In the genomic region with DNA sequence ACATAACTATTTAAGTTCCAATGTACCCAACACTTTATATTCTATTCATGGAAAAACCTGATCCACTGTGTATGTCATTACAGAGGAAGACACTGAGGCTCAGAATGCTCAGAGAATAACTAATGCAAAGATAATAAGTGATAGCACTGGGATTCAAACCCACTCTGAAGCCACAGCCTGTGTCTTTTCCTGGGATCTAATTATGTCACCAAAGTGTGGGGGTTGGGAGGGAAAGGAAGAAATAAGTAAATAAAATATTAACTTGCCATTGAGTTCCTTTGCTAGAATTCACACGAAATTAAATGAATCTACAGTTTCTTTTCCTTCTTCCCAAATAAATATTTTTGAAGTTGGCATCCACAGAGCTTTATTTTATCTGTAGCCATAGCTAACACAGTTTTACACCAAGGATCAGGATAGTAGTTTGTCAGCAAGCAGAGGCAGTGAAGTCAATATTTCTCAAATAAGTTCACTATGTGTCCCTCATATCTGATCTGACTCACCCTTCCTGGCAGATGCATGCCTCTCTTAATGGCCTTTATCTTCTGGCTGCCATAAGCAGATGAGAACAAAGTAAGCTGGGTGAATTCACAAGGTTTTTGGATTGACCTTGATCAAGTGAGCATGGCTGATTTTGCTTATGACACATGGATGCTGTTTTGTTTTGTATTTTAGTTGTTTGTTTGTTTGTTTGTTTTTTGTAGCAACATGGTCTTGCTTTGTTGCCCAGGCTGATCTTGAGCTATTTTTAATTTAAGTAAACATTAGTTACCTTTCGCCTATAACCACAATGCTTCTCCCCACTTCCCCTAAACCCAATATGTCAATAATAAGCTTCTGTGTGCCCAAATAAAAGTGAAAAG, we compare ENCODE assay signal across 8 cellular contexts. TPM values are rescaled to one million over a fixed set of nuclear protein-coding genes. Genes with fewer than 3 reads are reported as not detected.
DNase-seq lines count a peak whose midpoint lies in the region; ATAC-seq and TF ChIP-seq lines count a peak whose summit lies in the region.

No MANE protein-coding gene starts in this region.

- peak; percentile 65 for ATAC-seq in GM18868 (IDR thresholded peaks at IDR 0.05; ENCODE audit: unreplicated experiment)
- peak; percentile 41 for ATAC-seq in HG02938 (IDR thresholded peaks at IDR 0.05; ENCODE audit: unreplicated experiment)

- CTCF ChIA-PET in HEK293T (lab: Yijun Ruan, JAX) = interaction anchor here (0.6 kb wide), 1 partner anchor 224 kb away, joined by 3 read pairs; no protein-coding TSS in a partner anchor

- DNase-seq in RKO (ENCODE audit: low spot score) (peak; percentile 49), WERI-Rb-1 (no peak), H7 (no peak), inferior parietal cortex (ENCODE audit: extremely low spot score) (no peak), HEK293T (ENCODE audit: extremely low spot score) (no peak)

- POLR2A ChIA-PET in HEK293T (lab: Yijun Ruan, JAX) = no interaction called here

- H3K4me1 ChIP-seq in mucosa of rectum (ENCODE audit: control insufficient read depth in 2 of 2, insufficient read depth in 2 of 2, low read length in 2 of 2) = peaks cover 4 to 42% of the 10 kb centered on the region in 2 donors

- H3K9me3 ChIP-seq in mucosa of rectum (ENCODE audit: control insufficient read depth in 2 of 2, low read length in 2 of 2) (no peaks in the 10 kb centered on the region), WERI-Rb-1 (ENCODE audit: severe bottlenecking) (peaks cover 6% of the 10 kb centered on the region)

- H3K27me3 ChIP-seq in mucosa of rectum (ENCODE audit: control insufficient read depth in 2 of 2, insufficient read depth in 2 of 2, low read length in 2 of 2) (no peaks in the 10 kb centered on the region), WERI-Rb-1 (ENCODE audit: insufficient read depth, low read depth, severe bottlenecking) (no peaks in the 10 kb centered on the region), H7 (ENCODE audit: control insufficient read depth, insufficient read depth, low read length) (peaks cover under 1% of the 10 kb centered on the region; the same call in 1 of the 2 replicates)

- TF ChIP-seq CTCF in WERI-Rb-1 (IDR thresholded peaks at IDR 0.05; ENCODE audit: low read depth, low read length) = no peak

- H3K9ac ChIP-seq in mucosa of rectum (ENCODE audit: low read depth in 1 of 2, low read length in 2 of 2) = no peak overlapping the region

- H3K27ac ChIP-seq in mucosa of rectum (ENCODE audit: low read depth in 2 of 2, low read length in 2 of 2) = peak overlapping the region; percentile 38 to 59
- H3K27ac ChIP-seq in WERI-Rb-1 = no peak overlapping the region

- H3K36me3 ChIP-seq in mucosa of rectum (ENCODE audit: control insufficient read depth in 2 of 2, insufficient read depth in 2 of 2, low read length in 2 of 2) (no peaks in the 10 kb centered on the region), WERI-Rb-1 (no peaks in the 10 kb centered on the region; the same call in 1 of the 2 replicates), H7 (replicated peaks; ENCODE audit: control insufficient read depth, insufficient read depth, low read length) (no peaks in the 10 kb centered on the region)

- H3K4me3 ChIP-seq in mucosa of rectum (ENCODE audit: low read length in 2 of 2) (no peak overlapping the region), WERI-Rb-1 (ENCODE audit: low read depth, low read length) (no peak overlapping the region), H7 (ENCODE audit: insufficient read depth, low read depth, low read length) (no peak overlapping the region)

TF ChIP-seq in HEK293T, 16 proteins besides CTCF, POLR2A, EP300 and RAD21:
- TF ChIP-seq NFRKB (IDR thresholded peaks at IDR 0.05) = no peak
- TF ChIP-seq ELF4 (IDR thresholded peaks at IDR 0.05) = no peak
- TF ChIP-seq FOXA1 (IDR thresholded peaks at IDR 0.05) = no peak
- no peak for TF ChIP-seq SP1 (IDR thresholded peaks at IDR 0.05)
- no peak for TF ChIP-seq LEF1 (IDR thresholded peaks at IDR 0.05; ENCODE audit: borderline replicate concordance)
- no peak for TF ChIP-seq ARNT (IDR thresholded peaks at IDR 0.05)
- no peak for TF ChIP-seq FOXM1 (IDR thresholded peaks at IDR 0.05; ENCODE audit: borderline replicate concordance)
- no peak for TF ChIP-seq L3MBTL2 (conservative IDR thresholded peaks at IDR 0.05)
- no peak for TF ChIP-seq TARDBP (IDR thresholded peaks at IDR 0.05)
- no peak for TF ChIP-seq HDGF (IDR thresholded peaks at IDR 0.05; ENCODE audit: borderline replicate concordance)
- no peak for TF ChIP-seq BHLHE40 (IDR thresholded peaks at IDR 0.05; ENCODE audit: borderline replicate concordance)
- no peak for TF ChIP-seq CTBP1 (IDR thresholded peaks at IDR 0.05; ENCODE audit: borderline replicate concordance)
- TF ChIP-seq, protein P1, sequence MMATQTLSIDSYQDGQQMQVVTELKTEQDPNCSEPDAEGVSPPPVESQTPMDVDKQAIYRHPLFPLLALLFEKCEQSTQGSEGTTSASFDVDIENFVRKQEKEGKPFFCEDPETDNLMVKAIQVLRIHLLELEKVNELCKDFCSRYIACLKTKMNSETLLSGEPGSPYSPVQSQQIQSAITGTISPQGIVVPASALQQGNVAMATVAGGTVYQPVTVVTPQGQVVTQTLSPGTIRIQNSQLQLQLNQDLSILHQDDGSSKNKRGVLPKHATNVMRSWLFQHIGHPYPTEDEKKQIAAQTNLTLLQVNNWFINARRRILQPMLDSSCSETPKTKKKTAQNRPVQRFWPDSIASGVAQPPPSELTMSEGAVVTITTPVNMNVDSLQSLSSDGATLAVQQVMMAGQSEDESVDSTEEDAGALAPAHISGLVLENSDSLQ (IDR thresholded peaks at IDR 0.05) = no peak
- no peak for TF ChIP-seq SUZ12 (IDR thresholded peaks at IDR 0.05)
- no peak for TF ChIP-seq ZNF384 (IDR thresholded peaks at IDR 0.05)

RNA-seq across cellular contexts. Expression of a gene that starts 6.3 kb away (rescaled TPM):
- total RNA-seq in H7 (2014; rRNA removed; shearing (Covaris generic)) = 4.2 and 5.5 TPM in 2 replicates
